Comparison of ENCODE assay signal across 1 cellular context in genomic region chr7:142961973-142962913, GRCh38.
TF ChIP-seq lines count a peak whose summit lies in the region.

Gene KEL (minus strand): TSS chr7:142962363. CDS start chr7:142962206, 157 bp downstream.

TF ChIP-seq in H1, 55 proteins besides CTCF, POLR2A, EP300 and RAD21:
- no peak for TF ChIP-seq CREB1 (IDR thresholded peaks at IDR 0.05)
- no peak for TF ChIP-seq KDM1A (IDR thresholded peaks at IDR 0.05; ENCODE audit: borderline replicate concordance, low read length)
- TF ChIP-seq BACH1 (IDR thresholded peaks at IDR 0.05; ENCODE audit: low read length) = no peak
- TF ChIP-seq EGR1 (IDR thresholded peaks at IDR 0.05; ENCODE audit: borderline replicate concordance, low read depth, low read length) = no peak
- TF ChIP-seq MAX (IDR thresholded peaks at IDR 0.05) = no peak
- no peak for TF ChIP-seq CTBP2 (IDR thresholded peaks at IDR 0.05; ENCODE audit: borderline replicate concordance, insufficient read depth, insufficient read length, low read length)
- no peak for TF ChIP-seq SP1 (IDR thresholded peaks at IDR 0.05; ENCODE audit: low read depth, low read length)
- TF ChIP-seq SP4 (IDR thresholded peaks at IDR 0.05; ENCODE audit: low read length) = no peak
- TF ChIP-seq ZNF274 (IDR thresholded peaks at IDR 0.05; ENCODE audit: borderline replicate concordance, extremely low read depth, low read length) = no peak
- TF ChIP-seq HDAC6 (IDR thresholded peaks at IDR 0.05; ENCODE audit: low read depth, low read length) = no peak
- TF ChIP-seq CHD7 (IDR thresholded peaks at IDR 0.05; ENCODE audit: insufficient replicate concordance, low read length) = no peak
- no peak for TF ChIP-seq EZH2 (IDR thresholded peaks at IDR 0.05; ENCODE audit: low read depth, low read length, severe bottlenecking)
- TF ChIP-seq BCL11A (IDR thresholded peaks at IDR 0.05; ENCODE audit: low read depth in 2 of 2, low read length in 2 of 2) = no peak
- TF ChIP-seq CHD1 (IDR thresholded peaks at IDR 0.05; ENCODE audit: low read depth, low read length) = no peak
- no peak for TF ChIP-seq JUND (IDR thresholded peaks at IDR 0.05; ENCODE audit: low read length)
- no peak for TF ChIP-seq CHD2 (IDR thresholded peaks at IDR 0.05; ENCODE audit: low read length)
- TF ChIP-seq PHF8 (conservative IDR thresholded peaks at IDR 0.05; ENCODE audit: low read depth, low read length) = no peak
